ENCODE assay signal across 23 cellular contexts in genomic region chr21:42135386-42136040, GRCh38.
DNase-seq lines count a peak whose midpoint lies in the region; FAIRE-seq and TF ChIP-seq lines count a peak whose summit lies in the region.
"Had no signal": no experiment of that assay in that cellular context is flagged by ENCODE, and none has a peak within 500 bp of the region (broad histone marks: within the 10 kb centered on the region; RNA-seq: fewer than 3 reads in every experiment).

No MANE protein-coding gene starts in this region.

- no peaks in the 10 kb centered on the region for H3K9me3 Mint-ChIP-seq in brain
- H3K9me3 Mint-ChIP-seq: CD4-positive, alpha-beta T cell; T-cell had no signal

- H3K4me3 Mint-ChIP-seq in brain, result no peak overlapping the region
- H3K4me3 Mint-ChIP-seq: CD4-positive, alpha-beta T cell; T-cell had no signal

- H3K4me2 ChIP-seq in parathyroid adenoma (ENCODE audit: low read length), result peak overlapping the region; percentile 24
- H3K4me2 ChIP-seq: A549; BLaER1 treated with 17β-estradiol and CSF1 and Interleukin-3, amounts not matched to agents 10 nM and 100 nM; PC-9 had no signal

- FAIRE-seq in HTR-8/SVneo (lab: Jason Lieb, UNC), result no peak
- FAIRE-seq: A549, H54 had no signal

- H3K4me1 ChIP-seq in parathyroid adenoma, result peaks cover 2% of the 10 kb centered on the region
- H3K4me1 ChIP-seq: A549, SJSA1 had no signal

- DNase-seq in NCI-H146 treated with DMSO at 0.1 percent for 48 hours (lab: John Stamatoyannopoulos, UW; ENCODE audit: unreplicated experiment) (peak; percentile 13), HTR-8/SVneo (ENCODE audit: insufficient read length, low spot score) (no peak), EL (no peak)
- DNase-seq in activated effector memory CD4-positive, alpha-beta T cell treated with Interleukin-2 at 50 U/mL for 16 hours, result no peak
- DNase-seq: AML-193; CD4-positive, alpha-beta T cell; DND-41; KBM-7; MG63; NCI-H1930; NCI-H2107; NCI-H510A treated with DMSO at 0.1 percent for 48 hours; NCI-H774; PC-9; Right ventricle myocardium superior; T-cell had no signal

- H3K9me3 ChIP-seq in KOPT-K1 (ENCODE audit: insufficient read depth, low read length, poor library complexity, severe bottlenecking), result no peaks in the 10 kb centered on the region
- H3K9me3 ChIP-seq in parathyroid adenoma (ENCODE audit: control insufficient read depth, low read length), result no peaks in the 10 kb centered on the region
- H3K9me3 ChIP-seq: A549, MG63, SJSA1 had no signal

- peak overlapping the region in 3 of 5 experiments; percentile 4 to 40 (median 31) for H3K27ac Mint-ChIP-seq in brain
- H3K27ac Mint-ChIP-seq: CD4-positive, alpha-beta T cell; T-cell had no signal

- H3K36me3 ChIP-seq in KOPT-K1 (ENCODE audit: insufficient read depth, low read length), result no peaks in the 10 kb centered on the region
- H3K36me3 ChIP-seq in parathyroid adenoma (ENCODE audit: control insufficient read depth, insufficient read depth, low read length), result no peaks in the 10 kb centered on the region
- H3K36me3 ChIP-seq: BLaER1 treated with 17β-estradiol and CSF1 and Interleukin-3, amounts not matched to agents 10 nM and 100 nM; MG63; SJSA1 had no signal

- H3K27me3 ChIP-seq in parathyroid adenoma (ENCODE audit: control insufficient read depth, insufficient read depth, low read length), result no peaks in the 10 kb centered on the region
- H3K27me3 ChIP-seq: BLaER1 treated with 17β-estradiol and CSF1 and Interleukin-3, amounts not matched to agents 10 nM and 100 nM; MG63; SJSA1 had no signal

- TF ChIP-seq CTCF in brain (conservative IDR thresholded peaks at IDR 0.05) (no peak), parathyroid adenoma (IDR thresholded peaks at IDR 0.05) (no peak)

- H3K4me1 Mint-ChIP-seq in brain, result peaks cover 7% of the 10 kb centered on the region

- H3K4me3 ChIP-seq in parathyroid adenoma (ENCODE audit: low read depth, low read length), result no peak overlapping the region
- H3K4me3 ChIP-seq: A549; BLaER1 treated with 17β-estradiol and CSF1 and Interleukin-3, amounts not matched to agents 10 nM and 100 nM; MG63; PC-9; SJSA1 had no signal

- H3K79me2 ChIP-seq in parathyroid adenoma, result no peaks in the 10 kb centered on the region

- H3K36me3 Mint-ChIP-seq in brain, result no peaks in the 10 kb centered on the region
- H3K36me3 Mint-ChIP-seq: T-cell had no signal

- H3K9ac ChIP-seq in parathyroid adenoma, result no peak overlapping the region
- H3K9ac ChIP-seq: BLaER1 treated with 17β-estradiol and CSF1 and Interleukin-3, amounts not matched to agents 10 nM and 100 nM had no signal

- peak overlapping the region; percentile 44 for H3K27ac ChIP-seq in KOPT-K1 (ENCODE audit: low read depth, low read length, poor library complexity, severe bottlenecking)
- no peak overlapping the region for H3K27ac ChIP-seq in parathyroid adenoma
- H3K27ac ChIP-seq: A549; BLaER1 treated with 17β-estradiol and CSF1 and Interleukin-3, amounts not matched to agents 10 nM and 100 nM; PC-9; SJSA1 had no signal

- no peak overlapping the region for H2AFZ ChIP-seq in parathyroid adenoma
- H2AFZ ChIP-seq: PC-9 had no signal

- peaks cover 14% of the 10 kb centered on the region for H3K27me3 Mint-ChIP-seq in brain
- H3K27me3 Mint-ChIP-seq: CD4-positive, alpha-beta T cell had no signal
